In the genomic region with DNA sequence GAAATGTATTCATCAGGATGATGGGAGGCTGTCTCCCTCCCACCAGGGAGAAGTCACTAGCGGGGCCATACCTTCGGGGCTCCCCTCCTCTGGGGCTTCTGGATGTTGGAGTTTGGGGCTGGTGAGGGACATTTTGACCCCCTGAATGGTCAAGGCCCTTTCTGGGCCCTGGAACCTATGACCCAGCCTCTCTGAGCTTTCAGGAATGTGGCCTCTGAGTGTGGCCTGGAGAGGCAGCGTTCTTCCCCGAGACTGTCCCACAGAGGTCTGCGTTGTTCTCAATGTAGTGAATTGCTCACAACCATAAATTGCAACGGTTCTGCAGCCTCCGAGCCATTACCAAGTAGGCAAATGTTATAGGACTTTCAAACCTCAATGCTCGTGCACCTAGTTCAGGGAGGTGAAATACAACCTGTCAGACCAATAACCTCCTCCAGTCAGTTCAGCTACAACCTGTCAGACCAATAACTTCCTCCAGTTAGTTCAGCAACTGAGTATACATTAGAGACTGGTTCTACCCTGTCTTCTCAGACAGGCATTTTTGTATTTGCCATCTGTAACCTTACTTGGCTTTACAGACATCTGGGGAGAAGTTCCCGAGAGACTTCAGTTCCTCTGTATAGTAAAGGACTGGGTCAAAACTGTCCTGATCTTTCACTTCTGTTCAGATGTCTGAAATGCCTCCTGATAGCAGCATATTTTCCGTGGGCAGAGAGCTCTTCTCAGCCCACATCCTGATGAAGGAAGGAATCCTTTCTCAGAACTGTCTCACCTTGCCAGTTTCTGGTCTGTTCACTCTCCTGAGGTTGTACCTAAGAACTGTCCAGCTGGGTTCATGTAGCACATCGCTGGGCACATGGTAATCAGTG, we compare ENCODE assay signal across 10 cellular contexts. TPM values are rescaled to one million over a fixed set of nuclear protein-coding genes. Genes with fewer than 3 reads are reported as not detected.
DNase-seq lines count a peak whose midpoint lies in the region; ATAC-seq and TF ChIP-seq lines count a peak whose summit lies in the region.
"Had no signal": no experiment of that assay in that cellular context is flagged by ENCODE, and none has a peak within 500 bp of the region (broad histone marks: within the 10 kb centered on the region; RNA-seq: fewer than 3 reads in every experiment).

No MANE protein-coding gene starts in this region.

- TF ChIP-seq CTCF in adrenal gland (IDR thresholded peaks at IDR 0.05) (no peak), upper lobe of left lung (IDR thresholded peaks at IDR 0.05) (no peak)

- peak overlapping the region; percentile 2 to 28 for H3K18ac ChIP-seq in mesenchymal stem cell (ENCODE audit: low read depth in 1 of 2, low read length in 2 of 2)

- no peak for TF ChIP-seq EP300 in upper lobe of left lung (IDR thresholded peaks at IDR 0.05)

- peak in 1 of 2 donors; percentile 9 for ATAC-seq in upper lobe of left lung (ENCODE audit: low FRiP score in 2 of 2)
- ATAC-seq in GM19351 (IDR thresholded peaks at IDR 0.05; ENCODE audit: unreplicated experiment), result no peak

- no peak overlapping the region for H2BK15ac ChIP-seq in mesenchymal stem cell (ENCODE audit: low read depth, poor library complexity, severe bottlenecking)

- H2BK12ac ChIP-seq in mesenchymal stem cell (ENCODE audit: low read length in 2 of 2), result peak overlapping the region; percentile 49 to 92

- H3K79me1 ChIP-seq in mesenchymal stem cell (replicated peaks; ENCODE audit: low read length, poor library complexity, severe bottlenecking), result peaks cover 45% of the 10 kb centered on the region

- H4K91ac ChIP-seq in mesenchymal stem cell (ENCODE audit: low read length), result no peak overlapping the region

- WGBS in adrenal gland, 4 donors, result 76 to 81% (median 79%) methylated on average over 11 of the region's 11 CpGs
- 86% methylated on average over 11 of the region's 11 CpGs for WGBS in mesenchymal stem cell
- 74 to 86% methylated on average over 11 of the region's 11 CpGs for WGBS in upper lobe of left lung, 2 donors

- no peaks in the 10 kb centered on the region for H3K27me3 Mint-ChIP-seq in activated T-cell treated with anti-CD3 and anti-CD28 coated beads, Interleukin-2, amount 50 U/mL, for 24 hours
- H3K27me3 Mint-ChIP-seq: progenitor cell of endocrine pancreas had no signal

- H3K4me3 ChIP-seq in adrenal gland (no peak overlapping the region), mesenchymal stem cell (ENCODE audit: insufficient read depth in 1 of 2, low read depth in 1 of 2, low read length in 2 of 2) (no peak overlapping the region), upper lobe of left lung (no peak overlapping the region)

- H3K4ac ChIP-seq in mesenchymal stem cell (ENCODE audit: low read depth in 1 of 2, low read length in 2 of 2), result peak overlapping the region in 1 of 2 experiments; percentile 43

- no peaks in the 10 kb centered on the region for H3K9me3 Mint-ChIP-seq in activated T-cell treated with anti-CD3 and anti-CD28 coated beads, Interleukin-2, amount 50 U/mL, for 24 hours

- intact Hi-C loops in adrenal gland (cut with DNase I), result no loop called here

- DNase-seq in activated T-cell treated with anti-CD3 and anti-CD28 coated beads, Interleukin-2, amount 50 U/mL, for 24 hours, result peak; percentile 24
- DNase-seq in activated T-cell treated with anti-CD3 and anti-CD28 coated beads for 4 hours (no peak), adrenal gland (no peak), mesenchymal stem cell (no peak), upper lobe of left lung (no peak), NCI-H2107 (lab: John Stamatoyannopoulos, UW) (no peak), NCI-H82 treated with DMSO at 0.1 percent for 48 hours (lab: John Stamatoyannopoulos, UW; ENCODE audit: unreplicated experiment) (no peak)
- DNase-seq: NCI-H524 had no signal

- H3K4me2 ChIP-seq in mesenchymal stem cell (ENCODE audit: low read length, poor library complexity, severe bottlenecking), result no peak overlapping the region

- H3K14ac ChIP-seq in mesenchymal stem cell (ENCODE audit: low read length in 2 of 2), result no peak overlapping the region

- no peak overlapping the region for H4K8ac ChIP-seq in mesenchymal stem cell (ENCODE audit: low read length)

- TF ChIP-seq POLR2A in adrenal gland (IDR thresholded peaks at IDR 0.05), result no peak
- no peak for TF ChIP-seq POLR2A in upper lobe of left lung (IDR thresholded peaks at IDR 0.05)

- H3K27ac Mint-ChIP-seq in activated T-cell treated with anti-CD3 and anti-CD28 coated beads, Interleukin-2, amount 50 U/mL, for 24 hours, result peak overlapping the region; percentile 73
- H3K27ac Mint-ChIP-seq: progenitor cell of endocrine pancreas had no signal

- no peak overlapping the region for H2BK5ac ChIP-seq in mesenchymal stem cell (ENCODE audit: low read depth, low read length, poor library complexity, severe bottlenecking)

- H2AK5ac ChIP-seq in mesenchymal stem cell (ENCODE audit: low read length, severe bottlenecking), result no peak overlapping the region

- peaks cover 48% of the 10 kb centered on the region for H3K36me3 Mint-ChIP-seq in activated T-cell treated with anti-CD3 and anti-CD28 coated beads, Interleukin-2, amount 50 U/mL, for 24 hours (ENCODE audit: low read depth)

- H3K27ac ChIP-seq in adrenal gland, result peak overlapping the region in 4 of 5 donors; percentile 4 to 82 (median 36)
- H3K27ac ChIP-seq in mesenchymal stem cell (ENCODE audit: low read length, poor library complexity, severe bottlenecking), result no peak overlapping the region
- peak overlapping the region; percentile 44 to 74 (median 66) for H3K27ac ChIP-seq in upper lobe of left lung

- peak overlapping the region; percentile 13 for H2BK120ac ChIP-seq in mesenchymal stem cell (ENCODE audit: low read depth, low read length)

- H3K9ac ChIP-seq in mesenchymal stem cell (ENCODE audit: low read length), result peak overlapping the region; percentile 9

- H3K4me1 ChIP-seq in adrenal gland (replicated peaks in 1 of 2), result peaks cover 0 to 5% of the 10 kb centered on the region in 2 donors
- H3K4me1 ChIP-seq in mesenchymal stem cell (ENCODE audit: control insufficient read depth, insufficient read depth, low read depth, low read length), result peaks cover 6% of the 10 kb centered on the region
- H3K4me1 ChIP-seq in upper lobe of left lung, result peaks cover 25 to 49% (median 36%) of the 10 kb centered on the region in 4 donors

- no peaks in the 10 kb centered on the region for H3K9me3 ChIP-seq in adrenal gland (replicated peaks in 1 of 3)
- no peaks in the 10 kb centered on the region for H3K9me3 ChIP-seq in mesenchymal stem cell (ENCODE audit: control insufficient read depth, low read length)
- no peaks in the 10 kb centered on the region for H3K9me3 ChIP-seq in upper lobe of left lung

- no peaks in the 10 kb centered on the region for H3K36me3 ChIP-seq in adrenal gland (replicated peaks in 1 of 2)
- peaks cover 4 to 12% of the 10 kb centered on the region in 2 experiments for H3K36me3 ChIP-seq in mesenchymal stem cell (ENCODE audit: control insufficient read depth in 1 of 2, insufficient read depth in 2 of 2, low read depth in 1 of 2, low read length in 2 of 2)
- no peaks in the 10 kb centered on the region for H3K36me3 ChIP-seq in upper lobe of left lung

- no peak overlapping the region for H2AFZ ChIP-seq in mesenchymal stem cell (ENCODE audit: low read depth, low read length)

- H3K23ac ChIP-seq in mesenchymal stem cell (ENCODE audit: low read length in 2 of 2), result peak overlapping the region in 1 of 2 experiments; percentile 32

- H3K4me3 Mint-ChIP-seq in activated T-cell treated with anti-CD3 and anti-CD28 coated beads, Interleukin-2, amount 50 U/mL, for 24 hours, result peak overlapping the region; percentile 28

- peaks cover 79% of the 10 kb centered on the region for H3K4me1 Mint-ChIP-seq in activated T-cell treated with anti-CD3 and anti-CD28 coated beads, Interleukin-2, amount 50 U/mL, for 24 hours (ENCODE audit: low read depth)

- H3K27me3 ChIP-seq in adrenal gland (no peaks in the 10 kb centered on the region), mesenchymal stem cell (ENCODE audit: control insufficient read depth in 1 of 2, insufficient read depth in 1 of 2, low read length in 2 of 2) (no peaks in the 10 kb centered on the region), upper lobe of left lung (no peaks in the 10 kb centered on the region)

RNA-seq across cellular contexts. Expression of a gene that starts 34.1 kb away (rescaled TPM):
- total RNA-seq in adrenal gland (10 to 100 TPM; 25.7 to 80.5 (median 46.6) TPM), upper lobe of left lung (100 to 1,000 TPM; 138 to 327 (median 175) TPM)
- polyA plus RNA-seq in adrenal gland, result 10 to 100 TPM in 2 of 3 donors, 1 to 10 TPM in 1; 8.7 to 18.2 (median 12.1) TPM
- polyA plus RNA-seq in mesenchymal stem cell (2013, experiment 1 of 2), result 96.9 TPM
- 100 TPM for polyA plus RNA-seq in mesenchymal stem cell (2013, experiment 2 of 2)
